27 cellular contexts compared by ENCODE assay signal in the genomic region with DNA sequence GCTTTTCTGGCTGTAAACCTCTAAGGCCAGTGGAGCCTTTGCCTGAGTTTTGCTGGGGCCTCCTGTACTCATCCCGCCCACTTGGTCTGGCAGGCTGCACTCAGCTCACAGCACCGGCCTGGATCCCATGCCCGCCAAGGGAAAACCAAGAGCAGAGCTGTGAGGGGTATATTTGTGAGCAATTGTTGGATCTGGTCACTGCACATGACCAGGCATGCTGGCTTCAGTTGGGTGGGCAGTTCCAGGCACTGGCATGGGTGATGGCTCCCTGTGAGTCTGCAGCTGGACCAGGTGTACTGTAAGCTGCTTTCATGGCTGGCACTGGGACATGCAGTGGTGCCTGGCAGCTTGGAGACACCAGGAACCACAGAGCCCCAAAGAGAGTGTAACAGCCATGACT.
"Had no signal": no experiment of that assay in that cellular context is flagged by ENCODE, and none has a peak within 500 bp of the region (broad histone marks: within the 10 kb centered on the region; RNA-seq: fewer than 3 reads in every experiment).

No MANE protein-coding gene starts in this region.

- H3K36me3 ChIP-seq: cardiac muscle cell had no signal

- H3K4me1 Mint-ChIP-seq: activated CD4-positive, alpha-beta T cell treated with anti-CD3 and anti-CD28 coated beads, Interleukin-2, amount 10 ng/mL, durations not matched to agents 24 days and 14 days; activated naive CD8-positive, alpha-beta T cell treated with anti-CD3 and anti-CD28 coated beads, Interleukin-2, amount 50 U/mL, for 24 hours had no signal

- H3K27me3 Mint-ChIP-seq: activated CD4-positive, alpha-beta T cell treated with anti-CD3 and anti-CD28 coated beads, Interleukin-2, amount 10 ng/mL, durations not matched to agents 24 days and 14 days; activated naive CD8-positive, alpha-beta T cell treated with anti-CD3 and anti-CD28 coated beads, Interleukin-2, amount 50 U/mL, for 24 hours had no signal

- H3K27me3 ChIP-seq: cardiac muscle cell had no signal

- H3K4me3 Mint-ChIP-seq: activated CD4-positive, alpha-beta T cell treated with anti-CD3 and anti-CD28 coated beads, Interleukin-2, amount 10 ng/mL, durations not matched to agents 24 days and 14 days; activated naive CD8-positive, alpha-beta T cell treated with anti-CD3 and anti-CD28 coated beads, Interleukin-2, amount 50 U/mL, for 24 hours; activated T-cell treated with anti-CD3 and anti-CD28 coated beads, Interleukin-2, amount 50 U/mL, for 4 hours; brain; T-helper 1 cell treated with Interleukin-12 subunit alpha and Interleukin-12 subunit beta and Interleukin-4 antibody, amounts not matched to agents 30 μg/mL and 1 μg/mL, for 36 hours; WTC11 had no signal

- FAIRE-seq: astrocyte, K562 had no signal

- H3K27ac Mint-ChIP-seq: activated CD4-positive, alpha-beta T cell treated with anti-CD3 and anti-CD28 coated beads, Interleukin-2, amount 10 ng/mL, durations not matched to agents 24 days and 14 days; activated naive CD4-positive, alpha-beta T cell treated with anti-CD3 and anti-CD28 coated beads, Interleukin-2, amount 50 U/mL, for 72 hours; activated naive CD8-positive, alpha-beta T cell treated with anti-CD3 and anti-CD28 coated beads, Interleukin-2, amount 50 U/mL, for 24 hours; brain; T-helper 1 cell treated with Interleukin-12 subunit alpha and Interleukin-12 subunit beta and Interleukin-4 antibody, amounts not matched to agents 30 μg/mL and 1 μg/mL, for 36 hours; WTC11 had no signal

- H3K36me3 Mint-ChIP-seq: activated naive CD4-positive, alpha-beta T cell treated with anti-CD3 and anti-CD28 coated beads, Interleukin-2, amount 50 U/mL, for 72 hours; brain; WTC11 had no signal

- H3K9me3 Mint-ChIP-seq: activated CD4-positive, alpha-beta T cell treated with anti-CD3 and anti-CD28 coated beads, Interleukin-2, amount 10 ng/mL, durations not matched to agents 24 days and 14 days; brain; T-helper 1 cell treated with Interleukin-12 subunit alpha and Interleukin-12 subunit beta and Interleukin-4 antibody, amounts not matched to agents 30 μg/mL and 1 μg/mL, for 36 hours; WTC11 had no signal

- H3K27ac ChIP-seq: cardiac muscle cell, SK-N-MC had no signal

- H3K4me3 ChIP-seq: cardiac muscle cell, K562, SK-N-MC had no signal

- DNase-seq: activated CD4-positive, alpha-beta T cell treated with anti-CD3 and anti-CD28 coated beads, Interleukin-2, amount 10 ng/mL, durations not matched to agents 24 days and 14 days; activated CD4-positive, alpha-beta T cell treated with anti-CD3 and anti-CD28 coated beads, Interleukin-2, amount 50 U/mL, for 48 hours; activated CD4-positive, CD25-positive, alpha-beta regulatory T cell treated with anti-CD3 and anti-CD28 coated beads, Interleukin-2, amount 50 U/mL, for 72 hours; activated CD8-positive, alpha-beta memory T cell treated with anti-CD3 and anti-CD28 coated beads for 24 hours; activated effector memory CD4-positive, alpha-beta T cell treated with anti-CD3 and anti-CD28 coated beads, Interleukin-2, amount 50 U/mL, for 16 hours; activated naive CD4-positive, alpha-beta T cell treated with Interleukin-2 at 50 U/mL for 16 hours; activated naive CD8-positive, alpha-beta T cell treated with anti-CD3 and anti-CD28 coated beads, Interleukin-2, amount 50 U/mL, for 24 hours; activated T-cell treated with anti-CD3 and anti-CD28 coated beads, Interleukin-2, amount 50 U/mL, for 4 hours; amniotic stem cell; Karpas-422; MM.1S; NCI-H1105 treated with DMSO at 0.1 percent for 48 hours; NCI-H1436 treated with DMSO at 0.1 percent for 48 hours; NCI-H187 treated with DMSO at 0.1 percent for 48 hours; NCI-H2081 treated with DMSO at 0.1 percent for 48 hours; NCI-H446; NCI-H524; RPMI8226 had no signal

- ATAC-seq: activated naive CD4-positive, alpha-beta T cell treated with anti-CD3 and anti-CD28 coated beads, Interleukin-2, amount 50 U/mL, for 72 hours; activated naive CD8-positive, alpha-beta T cell treated with anti-CD3 and anti-CD28 coated beads, Interleukin-2, amount 50 U/mL, for 24 hours; K562; Right ventricle myocardium inferior; WTC11 had no signal
